In genomic region chr18:53458944-53459580, GRCh38 we compare ENCODE assay signal across 15 cellular contexts.
DNase-seq lines count a peak whose midpoint lies in the region; ATAC-seq and TF ChIP-seq lines count a peak whose summit lies in the region.
"Had no signal": no experiment of that assay in that cellular context is flagged by ENCODE, and none has a peak within 500 bp of the region (broad histone marks: within the 10 kb centered on the region; RNA-seq: fewer than 3 reads in every experiment).

No MANE protein-coding gene starts in this region.

- ATAC-seq in GM19023 (IDR thresholded peaks at IDR 0.05; ENCODE audit: unreplicated experiment) = no peak
- ATAC-seq: activated CD4-positive, alpha-beta T cell treated with anti-CD3 and anti-CD28 coated beads for 36 hours; K562; T-cell had no signal

- no peaks in the 10 kb centered on the region for H3K27me3 Mint-ChIP-seq in activated T-cell treated with anti-CD3 and anti-CD28 coated beads, Interleukin-2, amount 50 U/mL, for 24 hours
- H3K27me3 Mint-ChIP-seq: activated CD4-positive, alpha-beta T cell treated with anti-CD3 and anti-CD28 coated beads for 36 hours; T-cell had no signal

- DNase-seq in ELF-1 (ENCODE audit: low read depth, low spot score) (peak; percentile 12), NCI-H2171 (lab: John Stamatoyannopoulos, UW) (peak; percentile 80), fibroblast of mammary gland (ENCODE audit: low read depth) (peak; percentile 7), medulla oblongata (ENCODE audit: extremely low spot score) (peak; percentile 80), NCI-H2227 treated with DMSO at 0.1 percent for 48 hours (lab: John Stamatoyannopoulos, UW) (no peak)
- no peak for DNase-seq in activated T-cell treated with anti-CD3 and anti-CD28 coated beads, Interleukin-2, amount 50 U/mL, for 24 hours
- no peak for DNase-seq in activated CD4-positive, alpha-beta T cell treated with anti-CD3 and anti-CD28 coated beads for 1 hour
- DNase-seq: activated CD4-positive, alpha-beta T cell treated with anti-CD3 and anti-CD28 coated beads for 36 hours; immature natural killer cell; NCI-H2029 treated with DMSO at 0.1 percent for 48 hours; T-cell had no signal

- H3K27ac Mint-ChIP-seq in activated T-cell treated with anti-CD3 and anti-CD28 coated beads, Interleukin-2, amount 50 U/mL, for 24 hours = no peak overlapping the region
- H3K27ac Mint-ChIP-seq: activated CD4-positive, alpha-beta T cell treated with anti-CD3 and anti-CD28 coated beads for 36 hours; immature natural killer cell; T-cell had no signal

- H3K36me3 Mint-ChIP-seq in activated T-cell treated with anti-CD3 and anti-CD28 coated beads, Interleukin-2, amount 50 U/mL, for 24 hours (ENCODE audit: low read depth) = no peaks in the 10 kb centered on the region
- H3K36me3 Mint-ChIP-seq: immature natural killer cell, T-cell had no signal

- peaks cover 4% of the 10 kb centered on the region for H3K9me3 Mint-ChIP-seq in activated T-cell treated with anti-CD3 and anti-CD28 coated beads, Interleukin-2, amount 50 U/mL, for 24 hours

- H3K4me3 Mint-ChIP-seq in activated T-cell treated with anti-CD3 and anti-CD28 coated beads, Interleukin-2, amount 50 U/mL, for 24 hours = no peak overlapping the region
- H3K4me3 Mint-ChIP-seq: activated CD4-positive, alpha-beta T cell treated with anti-CD3 and anti-CD28 coated beads for 36 hours; immature natural killer cell; T-cell had no signal

- no peak for TF ChIP-seq CTCF in fibroblast of mammary gland (conservative IDR thresholded peaks at IDR 0.05; ENCODE audit: control insufficient read depth, insufficient read depth, low read depth, low read length)

- H3K4me1 Mint-ChIP-seq in activated T-cell treated with anti-CD3 and anti-CD28 coated beads, Interleukin-2, amount 50 U/mL, for 24 hours (ENCODE audit: low read depth) = no peaks in the 10 kb centered on the region
- H3K4me1 Mint-ChIP-seq: activated CD4-positive, alpha-beta T cell treated with anti-CD3 and anti-CD28 coated beads for 36 hours; immature natural killer cell; T-cell had no signal

- no peak overlapping the region for H3K4me3 ChIP-seq in fibroblast of mammary gland (ENCODE audit: control insufficient read depth, low read depth, low read length)
- H3K4me3 ChIP-seq: BLaER1, cardiac muscle cell, K562 had no signal

Comparison
In these comparisons a context has a peak if more than half of its experiments do, and no peak if none do; other contexts are left out.
1. DNase-seq: peak in ELF-1 (single experiment), NCI-H2171 (single experiment), fibroblast of mammary gland (single experiment) and medulla oblongata (single experiment); none in NCI-H2227 treated with DMSO at 0.1 percent for 48 hours (single experiment), activated T-cell treated with anti-CD3 and anti-CD28 coated beads, Interleukin-2, amount 50 U/mL, for 24 hours (single experiment) and activated CD4-positive, alpha-beta T cell treated with anti-CD3 and anti-CD28 coated beads for 1 hour (single experiment).